11 cellular contexts compared by ENCODE assay signal in the genomic region with DNA sequence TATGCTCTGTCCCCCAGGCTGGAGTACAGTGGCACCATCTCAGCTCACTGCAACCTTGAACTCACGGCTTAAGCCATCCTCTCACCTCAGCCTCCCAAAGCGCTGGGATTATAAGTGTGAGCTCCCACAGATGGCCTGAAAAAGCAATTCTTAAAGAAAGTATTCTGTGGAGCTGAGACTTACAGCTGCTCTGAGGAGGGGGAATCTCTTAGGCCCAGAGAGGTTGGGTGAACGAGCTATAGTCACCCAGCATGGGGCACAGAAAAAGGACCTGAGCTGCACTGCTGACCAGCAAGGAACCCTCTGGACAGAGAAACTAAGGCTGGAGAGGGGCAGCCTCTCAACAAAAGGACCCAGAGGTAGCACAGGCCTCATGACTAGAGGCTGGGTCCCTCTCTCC. TPM values are rescaled to one million over a fixed set of nuclear protein-coding genes. Genes with fewer than 3 reads are reported as not detected.
DNase-seq lines count a peak whose midpoint lies in the region; ATAC-seq, FAIRE-seq and TF ChIP-seq lines count a peak whose summit lies in the region.
"Had no signal": no experiment of that assay in that cellular context is flagged by ENCODE, and none has a peak within 500 bp of the region (broad histone marks: within the 10 kb centered on the region; RNA-seq: fewer than 3 reads in every experiment).

No MANE protein-coding gene starts in this region.

- ATAC-seq in WTC11 (no peak), T-helper 17 cell (no peak), HG03457 (IDR thresholded peaks at IDR 0.05; ENCODE audit: unreplicated experiment) (no peak)

- H3K9me3 Mint-ChIP-seq in Calu3 (ENCODE audit: low read depth, unreplicated experiment) (no peaks in the 10 kb centered on the region), WTC11 (no peaks in the 10 kb centered on the region)

- H3K4me1 Mint-ChIP-seq in Calu3 (ENCODE audit: low read depth, unreplicated experiment) (peaks cover 14% of the 10 kb centered on the region), WTC11 (peaks cover 24% of the 10 kb centered on the region), T-helper 17 cell (peaks cover 13% of the 10 kb centered on the region)

- H3K27ac ChIP-seq in esophagus squamous epithelium (peak overlapping the region; percentile 85 to 96 (median 92)), rectal smooth muscle tissue (ENCODE audit: low read depth, low read length) (no peak overlapping the region)

- H3K36me3 Mint-ChIP-seq in Calu3 (ENCODE audit: insufficient read depth, unreplicated experiment) (peaks cover 21% of the 10 kb centered on the region), WTC11 (no peaks in the 10 kb centered on the region), T-helper 17 cell (ENCODE audit: low read depth) (no peaks in the 10 kb centered on the region)

- intact Hi-C loops in Calu3 (cut with micrococcal nuclease; ENCODE audit: unreplicated experiment), result no loop called here
- intact Hi-C loops in esophagus squamous epithelium (cut with DNase I), result no loop called here

- H3K9ac ChIP-seq in rectal smooth muscle tissue (ENCODE audit: low read length), result no peak overlapping the region

- H3K27me3 Mint-ChIP-seq in Calu3 (ENCODE audit: unreplicated experiment) (no peaks in the 10 kb centered on the region), WTC11 (ENCODE audit: low read depth) (peaks cover 19% of the 10 kb centered on the region), T-helper 17 cell (no peaks in the 10 kb centered on the region)

- CTCF ChIA-PET in Calu3 (lab: Charles Lee), result no interaction called here
- CTCF ChIA-PET in WTC11 (lab: Charles Lee), result interaction anchor here (0.6 to 4.1 kb wide), 10 partner anchors 10 to 412 kb away, joined by 3 to 55 read pairs (median 6); a partner anchor contains a TSS

- peak overlapping the region; percentile 69 to 79 (median 75) for H3K4me3 ChIP-seq in esophagus squamous epithelium
- H3K4me3 ChIP-seq in rectal smooth muscle tissue (ENCODE audit: low read length), result peak overlapping the region; percentile 78

- H3K4me1 ChIP-seq in esophagus squamous epithelium (peaks cover 40 to 95% (median 57%) of the 10 kb centered on the region in 3 donors), rectal smooth muscle tissue (ENCODE audit: control insufficient read depth, insufficient read depth, low read length) (peaks cover 6% of the 10 kb centered on the region)

- H3K9me3 ChIP-seq in esophagus squamous epithelium, result no peaks in the 10 kb centered on the region
- no peaks in the 10 kb centered on the region for H3K9me3 ChIP-seq in T-helper 17 cell (ENCODE audit: control insufficient read depth, low read length, poor library complexity, severe bottlenecking)

- H3K4me3 Mint-ChIP-seq in Calu3 (ENCODE audit: low read depth, unreplicated experiment) (peak overlapping the region; percentile 80), WTC11 (peak overlapping the region; percentile 77; the same call in 1 of the 2 replicates), T-helper 17 cell (no peak overlapping the region)

- no peak for DNase-seq in Calu3
- no peak for DNase-seq in WTC11 (ENCODE audit: low spot score)
- DNase-seq in esophagus squamous epithelium (lab: John Stamatoyannopoulos, UW), result no peak
- DNase-seq in RCC 7860 (ENCODE audit: low spot score), result no peak
- no peak for DNase-seq in T-helper 17 cell
- DNase-seq in HUDEP-2 (lab: John Stamatoyannopoulos, UW; ENCODE audit: unreplicated experiment in 76 of 76), result no peak
- DNase-seq: activated CD4-positive, CD25-positive, alpha-beta regulatory T cell treated with anti-CD3 and anti-CD28 coated beads, Interleukin-2, amount 50 U/mL, for 72 hours; MV-4-11 had no signal

- TF ChIP-seq CTCF in Calu3 (IDR thresholded peaks at IDR 0.05; ENCODE audit: unreplicated experiment) (no peak), WTC11 (IDR thresholded peaks at IDR 0.05) (no peak), esophagus squamous epithelium (IDR thresholded peaks at IDR 0.05) (no peak)

- H3K36me3 ChIP-seq in esophagus squamous epithelium, result peaks cover 0 to 14% (median 4%) of the 10 kb centered on the region in 3 donors
- H3K36me3 ChIP-seq in rectal smooth muscle tissue (ENCODE audit: control insufficient read depth, insufficient read depth, low read length), result no peaks in the 10 kb centered on the region

- 80 to 83% methylated on average over 1 to 2 of the region's 3 CpGs for WGBS in esophagus squamous epithelium, 2 donors

- no peak for TF ChIP-seq POLR2A in esophagus squamous epithelium (IDR thresholded peaks at IDR 0.05)

- H3K27me3 ChIP-seq in esophagus squamous epithelium (no peaks in the 10 kb centered on the region), rectal smooth muscle tissue (ENCODE audit: control insufficient read depth, insufficient read depth, low read length) (no peaks in the 10 kb centered on the region)

- BruUV-seq in Calu3 (replicated peaks; lab: Mats Ljungman, UMichigan), result no TSS peak

- FAIRE-seq in RCC 7860 (lab: Jason Lieb, UNC), result no peak
- FAIRE-seq: urothelium cell line had no signal

- H3K27ac Mint-ChIP-seq in Calu3 (ENCODE audit: unreplicated experiment) (no peak overlapping the region), WTC11 (no peak overlapping the region), T-helper 17 cell (no peak overlapping the region)

- POLR2A ChIA-PET in WTC11 (lab: Charles Lee), result interaction anchor here (0.5 to 2.5 kb wide), 3 partner anchors 12 to 598 kb away, joined by 3 to 16 read pairs (median 5); a partner anchor contains a TSS

TF ChIP-seq in WTC11, 78 proteins besides CTCF, POLR2A, EP300 and RAD21 (continues in another document):
- TF ChIP-seq, protein P1, sequence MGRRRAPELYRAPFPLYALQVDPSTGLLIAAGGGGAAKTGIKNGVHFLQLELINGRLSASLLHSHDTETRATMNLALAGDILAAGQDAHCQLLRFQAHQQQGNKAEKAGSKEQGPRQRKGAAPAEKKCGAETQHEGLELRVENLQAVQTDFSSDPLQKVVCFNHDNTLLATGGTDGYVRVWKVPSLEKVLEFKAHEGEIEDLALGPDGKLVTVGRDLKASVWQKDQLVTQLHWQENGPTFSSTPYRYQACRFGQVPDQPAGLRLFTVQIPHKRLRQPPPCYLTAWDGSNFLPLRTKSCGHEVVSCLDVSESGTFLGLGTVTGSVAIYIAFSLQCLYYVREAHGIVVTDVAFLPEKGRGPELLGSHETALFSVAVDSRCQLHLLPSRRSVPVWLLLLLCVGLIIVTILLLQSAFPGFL (CRISPR knock-in tag; IDR thresholded peaks at IDR 0.05; ENCODE audit: borderline replicate concordance), result no peak
- TF ChIP-seq CREB1 (CRISPR knock-in tag; IDR thresholded peaks at IDR 0.05) (no peak), ZNF317 (CRISPR knock-in tag; IDR thresholded peaks at IDR 0.05; ENCODE audit: borderline replicate concordance, low read depth) (no peak)
- TF ChIP-seq, protein P2, sequence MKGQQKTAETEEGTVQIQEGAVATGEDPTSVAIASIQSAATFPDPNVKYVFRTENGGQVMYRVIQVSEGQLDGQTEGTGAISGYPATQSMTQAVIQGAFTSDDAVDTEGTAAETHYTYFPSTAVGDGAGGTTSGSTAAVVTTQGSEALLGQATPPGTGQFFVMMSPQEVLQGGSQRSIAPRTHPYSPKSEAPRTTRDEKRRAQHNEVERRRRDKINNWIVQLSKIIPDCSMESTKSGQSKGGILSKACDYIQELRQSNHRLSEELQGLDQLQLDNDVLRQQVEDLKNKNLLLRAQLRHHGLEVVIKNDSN (CRISPR knock-in tag; IDR thresholded peaks at IDR 0.05), result no peak
- TF ChIP-seq, protein P3, sequence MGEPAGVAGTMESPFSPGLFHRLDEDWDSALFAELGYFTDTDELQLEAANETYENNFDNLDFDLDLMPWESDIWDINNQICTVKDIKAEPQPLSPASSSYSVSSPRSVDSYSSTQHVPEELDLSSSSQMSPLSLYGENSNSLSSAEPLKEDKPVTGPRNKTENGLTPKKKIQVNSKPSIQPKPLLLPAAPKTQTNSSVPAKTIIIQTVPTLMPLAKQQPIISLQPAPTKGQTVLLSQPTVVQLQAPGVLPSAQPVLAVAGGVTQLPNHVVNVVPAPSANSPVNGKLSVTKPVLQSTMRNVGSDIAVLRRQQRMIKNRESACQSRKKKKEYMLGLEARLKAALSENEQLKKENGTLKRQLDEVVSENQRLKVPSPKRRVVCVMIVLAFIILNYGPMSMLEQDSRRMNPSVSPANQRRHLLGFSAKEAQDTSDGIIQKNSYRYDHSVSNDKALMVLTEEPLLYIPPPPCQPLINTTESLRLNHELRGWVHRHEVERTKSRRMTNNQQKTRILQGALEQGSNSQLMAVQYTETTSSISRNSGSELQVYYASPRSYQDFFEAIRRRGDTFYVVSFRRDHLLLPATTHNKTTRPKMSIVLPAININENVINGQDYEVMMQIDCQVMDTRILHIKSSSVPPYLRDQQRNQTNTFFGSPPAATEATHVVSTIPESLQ (CRISPR knock-in tag; IDR thresholded peaks at IDR 0.05), result no peak
- TF ChIP-seq, protein P4, sequence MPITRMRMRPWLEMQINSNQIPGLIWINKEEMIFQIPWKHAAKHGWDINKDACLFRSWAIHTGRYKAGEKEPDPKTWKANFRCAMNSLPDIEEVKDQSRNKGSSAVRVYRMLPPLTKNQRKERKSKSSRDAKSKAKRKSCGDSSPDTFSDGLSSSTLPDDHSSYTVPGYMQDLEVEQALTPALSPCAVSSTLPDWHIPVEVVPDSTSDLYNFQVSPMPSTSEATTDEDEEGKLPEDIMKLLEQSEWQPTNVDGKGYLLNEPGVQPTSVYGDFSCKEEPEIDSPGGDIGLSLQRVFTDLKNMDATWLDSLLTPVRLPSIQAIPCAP (CRISPR knock-in tag; IDR thresholded peaks at IDR 0.05), result no peak
- TF ChIP-seq, protein P5, sequence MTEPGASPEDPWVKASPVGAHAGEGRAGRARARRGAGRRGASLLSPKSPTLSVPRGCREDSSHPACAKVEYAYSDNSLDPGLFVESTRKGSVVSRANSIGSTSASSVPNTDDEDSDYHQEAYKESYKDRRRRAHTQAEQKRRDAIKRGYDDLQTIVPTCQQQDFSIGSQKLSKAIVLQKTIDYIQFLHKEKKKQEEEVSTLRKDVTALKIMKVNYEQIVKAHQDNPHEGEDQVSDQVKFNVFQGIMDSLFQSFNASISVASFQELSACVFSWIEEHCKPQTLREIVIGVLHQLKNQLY (CRISPR knock-in tag; IDR thresholded peaks at IDR 0.05), result no peak

RNA-seq across cellular contexts. Expression of a gene that starts 1.3 kb away (rescaled TPM):
- 13.6 and 15.9 TPM in 2 replicates for total RNA-seq in Calu3 (2022)
- 6.7 to 9.1 TPM (median 8.4 TPM) in 3 replicates for total RNA-seq in WTC11 (2021)
- 10 to 100 TPM in 3 of 4 donors, 1 to 10 TPM in 1; 6.6 to 18.3 (median 12.1) TPM for total RNA-seq in esophagus squamous epithelium
- 1 to 10 TPM; 1.4 to 2.6 TPM for total RNA-seq in T-helper 17 cell

RNA-seq across cellular contexts. Expression of a gene that starts 15.0 kb away (rescaled TPM):
- total RNA-seq in Calu3 (2022) (7.7 and 10.6 TPM in 2 replicates), WTC11 (2021) (14.2 to 16.1 TPM (median 15.1 TPM) in 3 replicates), esophagus squamous epithelium (1 to 10 TPM; 1.3 to 5.4 (median 2.5) TPM), T-helper 17 cell (under 1 TPM in 1 of 2 donors, not detected in 1; 0.31 TPM)

RNA-seq across cellular contexts. Expression of a gene that starts 32.0 kb away (rescaled TPM):
- 205 and 242 TPM in 2 replicates for total RNA-seq in Calu3 (2022)
- total RNA-seq in WTC11 (2021), result 418 to 483 TPM (median 458 TPM) in 3 replicates
- 10 to 100 TPM; 29.6 to 65.5 (median 42.7) TPM for total RNA-seq in esophagus squamous epithelium
- total RNA-seq in T-helper 17 cell, result 10 to 100 TPM in 1 of 2 donors, 1 to 10 TPM in 1; 9.3 to 13.8 TPM

RNA-seq across cellular contexts. Expression of a gene that starts 54.5 kb away (rescaled TPM):
- total RNA-seq in Calu3 (2022) (21.3 and 23.2 TPM in 2 replicates), WTC11 (2021) (28.9 to 32.2 TPM (median 30.5 TPM) in 3 replicates), esophagus squamous epithelium (10 to 100 TPM; 24.4 to 53.8 (median 28.3) TPM), T-helper 17 cell (10 to 100 TPM; 30.4 to 37.4 TPM)
